In genomic region chr11:28296426-28296825, GRCh38 we compare ENCODE assay signal across 11 cellular contexts.
DNase-seq lines count a peak whose midpoint lies in the region; ATAC-seq and TF ChIP-seq lines count a peak whose summit lies in the region.
"Had no signal": no experiment of that assay in that cellular context is flagged by ENCODE, and none has a peak within 500 bp of the region (broad histone marks: within the 10 kb centered on the region; RNA-seq: fewer than 3 reads in every experiment).

No MANE protein-coding gene starts in this region.

- peaks cover 4% of the 10 kb centered on the region; the same call in 1 of the 2 replicates for H3K9me1 ChIP-seq in IMR-90 (ENCODE audit: insufficient read depth, low read length)

- H4K8ac ChIP-seq in IMR-90 (ENCODE audit: low read depth in 2 of 2, low read length in 2 of 2) = no peak overlapping the region; a peak in 1 of 4 replicates

- no peak overlapping the region for H3K9ac ChIP-seq in IMR-90 (ENCODE audit: low read depth, low read length)

- WGBS in IMR-90 (ENCODE audit: extremely low coverage in 2 of 2, insufficient read length in 1 of 2), 2 experiments = no CpG with 5 or more reads among the region's 2 CpGs

- H3K14ac ChIP-seq in IMR-90 (replicated peaks; ENCODE audit: low read depth, low read length) = no peak overlapping the region

- no peaks in the 10 kb centered on the region for H4K20me1 ChIP-seq in IMR-90 (ENCODE audit: insufficient read depth, low read length)

- H2BK20ac ChIP-seq in IMR-90 (ENCODE audit: low read depth, low read length) = no peak overlapping the region

- H3K4me1 ChIP-seq in IMR-90 (ENCODE audit: control insufficient read depth, insufficient read depth, low read length) = peaks cover 2% of the 10 kb centered on the region; the same call in 1 of the 2 replicates
- H3K4me1 ChIP-seq: gastrocnemius medialis had no signal

- H3K18ac ChIP-seq in IMR-90 (ENCODE audit: low read depth, low read length) = no peak overlapping the region

- intact Hi-C loops in IMR-90 (cut with micrococcal nuclease) = no loop called here

- no peak overlapping the region for H4K5ac ChIP-seq in IMR-90 (ENCODE audit: low read depth, low read length)

- peak; percentile 99 for ATAC-seq in GM18907 (IDR thresholded peaks at IDR 0.05; ENCODE audit: unreplicated experiment)
- peak; percentile 99 for ATAC-seq in GM21515 (IDR thresholded peaks at IDR 0.05; ENCODE audit: unreplicated experiment)
- peak; percentile 95 for ATAC-seq in HG03025 (IDR thresholded peaks at IDR 0.05; ENCODE audit: low FRiP score, unreplicated experiment)
- ATAC-seq in IMR-90 (ENCODE audit: low read depth) = no peak
- ATAC-seq: gastrocnemius medialis had no signal

- no peak overlapping the region for H3K56ac ChIP-seq in IMR-90 (ENCODE audit: extremely low read depth, insufficient read depth, low read length)

- H2AK5ac ChIP-seq in IMR-90 (ENCODE audit: low read depth, low read length) = no peak overlapping the region

- no peak overlapping the region for H2AFZ ChIP-seq in IMR-90 (replicated peaks; ENCODE audit: low read length, poor library complexity)

- in situ Hi-C loops in IMR-90 (cut with MboI; ENCODE audit: low sequenced_read_pairs) (no loop called here), brain microvascular endothelial cell (cut with HindIII; ENCODE audit: low pct_ligation_motif_present, low sequenced_read_pairs) (no loop called here)

- TF ChIP-seq POLR2A in IMR-90 (IDR thresholded peaks at IDR 0.05; ENCODE audit: low read depth, low read length) = no peak

- peaks cover 0 to 10% of the 10 kb centered on the region in 2 experiments; a peak in 2 of 4 replicates for H3K79me1 ChIP-seq in IMR-90 (ENCODE audit: low read depth in 1 of 2, low read length in 2 of 2)

- H3K4me2 ChIP-seq in IMR-90 (ENCODE audit: low read depth, low read length) = no peak overlapping the region

- H4K91ac ChIP-seq in IMR-90 (ENCODE audit: insufficient read depth, low read depth, low read length) = no peak overlapping the region

- TF ChIP-seq RAD21 in IMR-90 (IDR thresholded peaks at IDR 0.05; ENCODE audit: low read length) = no peak

- H3K27me3 ChIP-seq in IMR-90 (ENCODE audit: control insufficient read depth, insufficient read depth, low read length) = no peaks in the 10 kb centered on the region
- no peaks in the 10 kb centered on the region for H3K27me3 ChIP-seq in brain microvascular endothelial cell (replicated peaks)
- H3K27me3 ChIP-seq: gastrocnemius medialis had no signal

- H3K4me3 ChIP-seq in IMR-90 (ENCODE audit: insufficient read depth, low read depth, low read length) = no peak overlapping the region
- no peak overlapping the region for H3K4me3 ChIP-seq in brain microvascular endothelial cell (ENCODE audit: low read depth, low read length)
- H3K4me3 ChIP-seq: gastrocnemius medialis, skin epidermis had no signal

- no peak overlapping the region for H3K4ac ChIP-seq in IMR-90 (ENCODE audit: low read depth, low read length)

- no peak overlapping the region for H2BK15ac ChIP-seq in IMR-90 (ENCODE audit: low read depth, low read length)

- H3K9me3 ChIP-seq in IMR-90 (ENCODE audit: control insufficient read depth, insufficient read depth, low read length) = no peaks in the 10 kb centered on the region
- H3K9me3 ChIP-seq: gastrocnemius medialis had no signal

- H3K36me3 ChIP-seq in IMR-90 (ENCODE audit: control insufficient read depth, insufficient read depth, low read length) (peaks cover 5% of the 10 kb centered on the region; the same call in 1 of the 2 replicates), brain microvascular endothelial cell (replicated peaks) (no peaks in the 10 kb centered on the region)

- CTCF ChIA-PET in IMR-90 (lab: Yijun Ruan, JAX) = no interaction called here

- 0 out of 2 replicates have a peak overlapping the region, but pooled peaks have one; percentile 11 for H3K23ac ChIP-seq in IMR-90 (ENCODE audit: low read depth, low read length)

- no peak overlapping the region for H3K27ac ChIP-seq in IMR-90 (ENCODE audit: insufficient read depth, low read length)
- no peak overlapping the region for H3K27ac ChIP-seq in brain microvascular endothelial cell
- H3K27ac ChIP-seq: gastrocnemius medialis, skin epidermis had no signal

- DNase-seq in IMR-90 = no peak
- no peak for DNase-seq in MV-4-11 (lab: John Stamatoyannopoulos, UW)
- no peak for DNase-seq in mesenteric fat pad (ENCODE audit: low spot score)
- DNase-seq in brain microvascular endothelial cell = no peak
- DNase-seq: activated CD8-positive, alpha-beta memory T cell treated with anti-CD3 and anti-CD28 coated beads for 24 hours; gastrocnemius medialis; NCI-H2081 treated with DMSO at 0.1 percent for 48 hours had no signal

- BruUV-seq in IMR-90 (replicated peaks; lab: Mats Ljungman, UMichigan) = no TSS peak

- TF ChIP-seq CTCF in IMR-90 (conservative IDR thresholded peaks at IDR 0.05; ENCODE audit: low read depth, low read length) = no peak
- TF ChIP-seq CTCF in brain microvascular endothelial cell (IDR thresholded peaks at IDR 0.05; ENCODE audit: low read depth, low read length, missing control alignments) = no peak

- no peak overlapping the region for H2BK120ac ChIP-seq in IMR-90 (ENCODE audit: low read depth, low read length)

- H2BK5ac ChIP-seq in IMR-90 (ENCODE audit: low read depth, low read length, poor library complexity, severe bottlenecking) = peak overlapping the region; percentile 26

- POLR2A ChIA-PET in IMR-90 (lab: Charles Lee; ENCODE audit: unreplicated experiment) = no interaction called here

- H2AK9ac ChIP-seq in IMR-90 (replicated peaks; ENCODE audit: low read depth, low read length, poor library complexity) = no peak overlapping the region

- dilution Hi-C loops in IMR-90 (cut with HindIII; ENCODE audit: low sequenced_read_pairs, unreplicated experiment) = no loop called here

TF ChIP-seq in IMR-90, 13 proteins besides CTCF, POLR2A, EP300 and RAD21:
- TF ChIP-seq CHD1 (IDR thresholded peaks at IDR 0.05; ENCODE audit: low read depth, low read length) (no peak), MXI1 (IDR thresholded peaks at IDR 0.05; ENCODE audit: borderline replicate concordance, low read depth, low read length) (no peak), FOS (IDR thresholded peaks at IDR 0.05; ENCODE audit: low read depth, low read length) (no peak), RFX5 (IDR thresholded peaks at IDR 0.05; ENCODE audit: low read depth, low read length) (no peak), SMC3 (IDR thresholded peaks at IDR 0.05; ENCODE audit: low read depth, low read length) (no peak), ELK1 (IDR thresholded peaks at IDR 0.05; ENCODE audit: borderline replicate concordance, low read depth, low read length) (no peak), MAFK (IDR thresholded peaks at IDR 0.05; ENCODE audit: low read depth, low read length) (no peak), RCOR1 (IDR thresholded peaks at IDR 0.05; ENCODE audit: insufficient replicate concordance, low read length) (no peak), BHLHE40 (IDR thresholded peaks at IDR 0.05; ENCODE audit: low read depth, low read length) (no peak), USF2 (IDR thresholded peaks at IDR 0.05; ENCODE audit: low read depth, low read length) (no peak), MAZ (IDR thresholded peaks at IDR 0.05; ENCODE audit: borderline replicate concordance, low read depth, low read length) (no peak), CEBPB (IDR thresholded peaks at IDR 0.05; ENCODE audit: low read depth, low read length) (no peak), NFE2L2 (IDR thresholded peaks at IDR 0.05; ENCODE audit: low read depth, low read length) (no peak)
